Comparison of ENCODE assay signal across 16 cellular contexts in the genomic region with DNA sequence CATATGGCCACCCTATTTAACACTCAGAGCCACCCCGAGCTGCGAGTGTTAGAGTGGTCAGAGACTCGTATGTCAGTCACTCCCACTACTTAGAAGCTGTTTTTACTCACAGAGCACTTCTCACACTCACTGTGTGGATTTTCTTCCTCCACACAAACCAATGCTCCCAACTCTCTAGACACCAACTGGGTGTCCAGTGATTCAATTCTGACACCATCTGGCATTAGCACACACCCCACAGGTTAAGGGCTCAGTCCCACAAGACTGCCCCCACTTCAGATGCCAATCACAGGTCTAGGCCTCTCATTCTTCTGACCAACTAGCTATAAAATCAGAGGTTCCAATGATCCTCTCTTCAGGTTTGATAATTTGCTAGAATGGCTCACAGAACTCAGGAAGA.
DNase-seq lines count a peak whose midpoint lies in the region; ATAC-seq and TF ChIP-seq lines count a peak whose summit lies in the region.
"Had no signal": no experiment of that assay in that cellular context is flagged by ENCODE, and none has a peak within 500 bp of the region (broad histone marks: within the 10 kb centered on the region; RNA-seq: fewer than 3 reads in every experiment).

No MANE protein-coding gene starts in this region.

- no peak overlapping the region for H2BK12ac ChIP-seq in H9 (ENCODE audit: insufficient read length, low read depth, low read length)

- no CpG with 5 or more reads among the region's 3 CpGs for WGBS in H9 (ENCODE audit: extremely low coverage, insufficient read length, low lambda C conversion rate)
- 49% methylated on average over 3 of the region's 3 CpGs for WGBS in right lobe of liver (ENCODE audit: insufficient coverage, low coverage, low lambda C conversion rate, missing lambda C conversion rate)
- WGBS in testis, 2 donors, result 87 to 93% methylated on average over 3 of the region's 3 CpGs

- ATAC-seq in right lobe of liver, result peak; percentile 13 to 53 (median 24)

- no peak overlapping the region for H3K18ac ChIP-seq in H9 (ENCODE audit: insufficient read length, low read depth, low read length)

- no peak for DNase-seq in H9
- no peak for DNase-seq in colonic mucosa
- peak in 1 of 3 donors; percentile 60 for DNase-seq in right lobe of liver
- no peak for DNase-seq in testis
- no peak for DNase-seq in inferior parietal cortex (ENCODE audit: extremely low spot score)
- DNase-seq in tibial artery, result no peak
- no peak for DNase-seq in effector CD4-positive, alpha-beta T cell
- DNase-seq in NOMO-1 treated with DMSO at 0.1 percent for 48 hours (lab: John Stamatoyannopoulos, UW; ENCODE audit: unreplicated experiment), result no peak
- DNase-seq: GOT3, NCI-H1417 treated with DMSO at 0.1 percent for 48 hours, NCI-H1930, NCI-H2171, NCI-H526, PC-9 had no signal

- no peak overlapping the region for H2BK120ac ChIP-seq in H9 (ENCODE audit: low read depth, low read length, poor library complexity, severe bottlenecking)

- H3K27ac Mint-ChIP-seq in H9, result peak overlapping the region in 2 of 3 experiments; percentile 51 to 81; a peak in 2 of 7 replicates

- no peak overlapping the region for H2BK5ac ChIP-seq in H9 (ENCODE audit: insufficient read length, low read length)

- no peak overlapping the region for H3T11ph ChIP-seq in H9 (ENCODE audit: low read length)

- H3K4me1 Mint-ChIP-seq in H9, result peaks cover 12 to 16% of the 10 kb centered on the region in 2 experiments

- H3K4ac ChIP-seq in H9 (ENCODE audit: low read depth, low read length), result no peak overlapping the region

- no peaks in the 10 kb centered on the region for H3K79me2 ChIP-seq in H9 (ENCODE audit: insufficient read depth, low read length)

- H3K9me3 ChIP-seq in H9 (ENCODE audit: control insufficient read depth, low read depth, low read length) (no peaks in the 10 kb centered on the region), colonic mucosa (no peaks in the 10 kb centered on the region), right lobe of liver (no peaks in the 10 kb centered on the region), testis (no peaks in the 10 kb centered on the region), tibial artery (no peaks in the 10 kb centered on the region)

- H4K8ac ChIP-seq in H9 (replicated peaks; ENCODE audit: insufficient read length, low read depth, low read length), result no peak overlapping the region

- H3K9me3 Mint-ChIP-seq in H9, result no peaks in the 10 kb centered on the region

- H3K79me1 ChIP-seq in H9 (ENCODE audit: insufficient read depth, low read depth, low read length, poor library complexity, severe bottlenecking), result no peaks in the 10 kb centered on the region

- H4K5ac ChIP-seq in H9 (ENCODE audit: insufficient read length, low read depth, low read length), result no peak overlapping the region

- TF ChIP-seq POLR2A in right lobe of liver (IDR thresholded peaks at IDR 0.05) (peak; percentile 68), testis (IDR thresholded peaks at IDR 0.05) (no peak)

- no peaks in the 10 kb centered on the region for H3K4me1 ChIP-seq in H9 (ENCODE audit: insufficient read depth, low read length)
- no peaks in the 10 kb centered on the region for H3K4me1 ChIP-seq in colonic mucosa
- H3K4me1 ChIP-seq in right lobe of liver, result peaks cover 0 to 55% (median 14%) of the 10 kb centered on the region in 4 donors
- H3K4me1 ChIP-seq in testis, result peaks cover 7% of the 10 kb centered on the region
- peaks cover 0 to 7% (median 0%) of the 10 kb centered on the region in 4 donors for H3K4me1 ChIP-seq in tibial artery

- H4K20me1 ChIP-seq in H9 (ENCODE audit: control insufficient read depth, insufficient read depth, insufficient read length), result no peaks in the 10 kb centered on the region

- no peak overlapping the region for H3K4me2 ChIP-seq in H9 (ENCODE audit: insufficient read depth, insufficient read length, low read length)
- H3K4me2 ChIP-seq: KMS-11, PC-9 had no signal

- H3K27ac ChIP-seq in H9 (ENCODE audit: insufficient read length, low read depth, low read length) (no peak overlapping the region), colonic mucosa (peak overlapping the region; percentile 9), right lobe of liver (peak overlapping the region; percentile 79 to 94 (median 93)), testis (peak overlapping the region; percentile 5 to 26), tibial artery (no peak overlapping the region)
- H3K27ac ChIP-seq: C4-2B, KMS-11, PC-9 had no signal

- H3K14ac ChIP-seq in H9 (ENCODE audit: insufficient read depth, low read length), result no peak overlapping the region

- H3K56ac ChIP-seq in H9 (ENCODE audit: insufficient read length, low read depth, low read length), result no peak overlapping the region

- H4K91ac ChIP-seq in H9 (ENCODE audit: insufficient read length, low read depth, low read length), result no peak overlapping the region

- H3K4me3 ChIP-seq in colonic mucosa (no peak overlapping the region), right lobe of liver (peak overlapping the region; percentile 28 to 50 (median 43)), testis (no peak overlapping the region), tibial artery (no peak overlapping the region)
- H3K4me3 ChIP-seq: PC-9 had no signal

- H3K23me2 ChIP-seq in H9 (ENCODE audit: insufficient read length, low read depth, low read length, poor library complexity, severe bottlenecking), result no peaks in the 10 kb centered on the region

- H3K36me3 ChIP-seq in colonic mucosa, result no peaks in the 10 kb centered on the region
- no peaks in the 10 kb centered on the region for H3K36me3 ChIP-seq in right lobe of liver
- no peaks in the 10 kb centered on the region for H3K36me3 ChIP-seq in testis (ENCODE audit: low read depth, missing control alignments)
- no peaks in the 10 kb centered on the region for H3K36me3 ChIP-seq in tibial artery

- no peak overlapping the region for H2AFZ ChIP-seq in H9 (ENCODE audit: low read length)
- H2AFZ ChIP-seq: PC-9 had no signal

- no peak overlapping the region for H3K4me3 Mint-ChIP-seq in H9

- no peak overlapping the region for H2AK5ac ChIP-seq in H9 (ENCODE audit: insufficient read length, low read length)

- intact Hi-C loops in colonic mucosa (cut with DNase I), result no loop called here
- intact Hi-C loops in right lobe of liver (cut with DNase I), result no loop called here
- intact Hi-C loops in testis (cut with DNase I; ENCODE audit: low total_unique reads), result no loop called here
- intact Hi-C loops in tibial artery (cut with DNase I; ENCODE audit: low total_unique reads), result no loop called here

- H3K36me3 Mint-ChIP-seq in H9 (ENCODE audit: insufficient read depth in 1 of 3, low read depth in 3 of 3), result no peaks in the 10 kb centered on the region

- no peak overlapping the region for H2BK15ac ChIP-seq in H9 (ENCODE audit: low read depth, low read length)

- H3K9ac ChIP-seq in H9 (ENCODE audit: extremely low read depth, insufficient read length, low read length) (peak overlapping the region; percentile 9), colonic mucosa (ENCODE audit: low read depth in 2 of 2, low read length in 2 of 2) (no peak overlapping the region)
- H3K9ac ChIP-seq: KMS-11 had no signal

- no peak overlapping the region for H2BK20ac ChIP-seq in H9 (ENCODE audit: low read depth, low read length, poor library complexity, severe bottlenecking)

- H3K27me3 Mint-ChIP-seq in H9 (ENCODE audit: low read depth), result no peaks in the 10 kb centered on the region

- no peak overlapping the region for H3K23ac ChIP-seq in H9 (ENCODE audit: insufficient read length, low read depth, low read length)

- TF ChIP-seq CTCF in H9 (conservative IDR thresholded peaks at IDR 0.05) (no peak), colonic mucosa (IDR thresholded peaks at IDR 0.05) (no peak), right lobe of liver (IDR thresholded peaks at IDR 0.05) (no peak), testis (IDR thresholded peaks at IDR 0.05) (no peak), tibial artery (IDR thresholded peaks at IDR 0.05) (no peak)

- H3K27me3 ChIP-seq in H9 (ENCODE audit: insufficient read depth, low read length), result no peaks in the 10 kb centered on the region
- H3K27me3 ChIP-seq in colonic mucosa, result no peaks in the 10 kb centered on the region
- no peaks in the 10 kb centered on the region for H3K27me3 ChIP-seq in right lobe of liver
- no peaks in the 10 kb centered on the region for H3K27me3 ChIP-seq in testis
- H3K27me3 ChIP-seq in tibial artery, result no peaks in the 10 kb centered on the region

Comparison
In these comparisons a context has a peak if more than half of its experiments do, and no peak if none do; other contexts are left out.
1. H3K27ac ChIP-seq: peak in colonic mucosa (single experiment), right lobe of liver (3 of 3) and testis (2 of 2); none in H9 (single experiment) and tibial artery (0 of 2).
2. H3K4me3 ChIP-seq: peak in right lobe of liver (3 of 3); none in colonic mucosa (single experiment), testis (0 of 2) and tibial artery (0 of 2).